27 cellular contexts compared by ENCODE assay signal in genomic region chr4:20681263-20681662, GRCh38.
"Had no signal": no experiment of that assay in that cellular context is flagged by ENCODE, and none has a peak within 500 bp of the region (broad histone marks: within the 10 kb centered on the region; RNA-seq: fewer than 3 reads in every experiment).

No MANE protein-coding gene starts in this region.

- H3K4me1 ChIP-seq: adrenal gland, body of pancreas, foreskin keratinocyte had no signal

- H3K4me3 ChIP-seq: adrenal gland, body of pancreas, esophagus muscularis mucosa had no signal

- H3K36me3 ChIP-seq: adrenal gland, esophagus muscularis mucosa had no signal

- ATAC-seq: activated CD4-positive, alpha-beta T cell treated with anti-CD3 and anti-CD28 coated beads for 36 hours; activated CD8-positive, alpha-beta memory T cell treated with anti-CD3 and anti-CD28 coated beads, Interleukin-2, amount 10 ng/mL, durations not matched to agents 7 days and 5 days; activated CD8-positive, alpha-beta T cell treated with anti-CD3 and anti-CD28 coated beads, Interleukin-2, amount 10 ng/mL, durations not matched to agents 7 days and 5 days; activated naive CD8-positive, alpha-beta T cell treated with anti-CD3 and anti-CD28 coated beads, Interleukin-2, amount 50 U/mL, for 24 hours; body of pancreas; effector memory CD8-positive, alpha-beta T cell; foreskin keratinocyte had no signal

- H3K9me3 ChIP-seq: adrenal gland, body of pancreas, esophagus muscularis mucosa had no signal

- H3K27ac ChIP-seq: adrenal gland, body of pancreas, esophagus muscularis mucosa, foreskin keratinocyte had no signal

- H3K27me3 ChIP-seq: adrenal gland, body of pancreas, esophagus muscularis mucosa had no signal

- DNase-seq: activated CD4-positive, alpha-beta memory T cell treated with anti-CD3 and anti-CD28 coated beads for 36 hours; activated CD4-positive, alpha-beta T cell treated with anti-CD3 and anti-CD28 coated beads for 36 hours; activated CD4-positive, alpha-beta T cell treated with anti-CD3 and anti-CD28 coated beads, Interleukin-2, amount 10 ng/mL, durations not matched to agents 24 days and 14 days; activated CD4-positive, CD25-positive, alpha-beta regulatory T cell; activated CD4-positive, CD25-positive, alpha-beta regulatory T cell treated with anti-CD3 and anti-CD28 coated beads, Interleukin-2, amount 50 U/mL, for 72 hours; activated CD8-positive, alpha-beta memory T cell treated with anti-CD3 and anti-CD28 coated beads, Interleukin-2, amount 10 ng/mL, durations not matched to agents 7 days and 5 days; activated CD8-positive, alpha-beta memory T cell treated with anti-CD3 and anti-CD28 coated beads, Interleukin-2, amount 50 U/mL, for 4 hours; activated CD8-positive, alpha-beta T cell treated with anti-CD3 and anti-CD28 coated beads, Interleukin-2, amount 10 ng/mL, durations not matched to agents 7 days and 5 days; activated effector memory CD4-positive, alpha-beta T cell treated with anti-CD3 and anti-CD28 coated beads, Interleukin-2, amount 50 U/mL, for 16 hours; activated naive CD4-positive, alpha-beta T cell treated with anti-CD3 and anti-CD28 coated beads for 36 hours; activated naive CD8-positive, alpha-beta T cell treated with anti-CD3 and anti-CD28 coated beads for 36 hours; activated naive CD8-positive, alpha-beta T cell treated with anti-CD3 and anti-CD28 coated beads, Interleukin-2, amount 50 U/mL, for 24 hours; activated T-cell treated with anti-CD3 and anti-CD28 coated beads, Interleukin-2, amount 50 U/mL, for 1 hour; activated T-cell treated with anti-CD3 and anti-CD28 coated beads, Interleukin-2, amount 50 U/mL, for 48 hours; amygdala; aorta; body of pancreas; caudate nucleus; cortex of kidney; dermis blood vessel endothelial cell; effector CD4-positive, alpha-beta T cell; effector memory CD8-positive, alpha-beta T cell; erythroblast; foreskin keratinocyte; T-helper 2 cell had no signal
